9 cellular contexts compared by ENCODE assay signal in the genomic region with DNA sequence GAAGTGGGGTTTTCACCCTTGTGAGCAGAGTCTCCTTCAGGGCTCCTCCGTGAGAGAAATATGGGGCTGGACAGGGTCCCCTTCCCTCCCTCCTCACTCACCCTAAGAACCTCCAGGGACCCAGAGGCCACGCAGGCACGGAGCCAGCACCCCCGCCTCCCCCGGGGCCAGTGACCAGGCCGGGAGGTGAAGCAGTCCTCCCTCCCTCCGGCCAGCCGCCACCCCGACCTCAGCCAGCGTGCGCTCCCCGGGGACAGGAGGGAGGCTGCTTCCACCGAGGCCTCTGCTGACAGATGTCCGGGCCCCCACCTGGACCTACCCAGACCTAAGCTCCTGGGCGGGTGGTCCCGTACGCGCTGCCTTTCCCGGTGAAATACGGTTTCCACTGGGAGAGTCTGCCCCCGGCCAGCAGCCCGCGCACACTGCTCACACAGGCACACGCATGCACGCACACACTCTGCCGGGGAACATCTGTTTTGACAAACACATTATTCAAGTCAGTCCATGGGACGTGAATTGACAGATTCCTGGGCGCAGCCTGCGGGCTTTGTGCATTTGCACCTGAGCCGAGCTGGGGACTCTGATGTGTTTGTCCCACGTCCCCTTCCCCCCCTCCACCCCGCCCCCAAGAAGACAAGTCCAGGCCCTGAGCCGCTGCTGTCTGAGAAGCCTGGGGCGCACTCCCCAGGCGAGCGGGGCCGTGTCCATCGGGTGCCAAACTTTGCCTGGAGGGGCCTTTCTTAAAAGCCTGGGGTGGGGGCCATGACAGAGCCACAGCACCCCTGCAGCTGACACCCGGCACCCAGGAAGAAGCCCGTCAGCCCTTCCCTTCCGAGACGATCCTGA. TPM values are rescaled to one million over a fixed set of nuclear protein-coding genes. Genes with fewer than 3 reads are reported as not detected.
DNase-seq lines count a peak whose midpoint lies in the region; ATAC-seq and TF ChIP-seq lines count a peak whose summit lies in the region.
"Had no signal": no experiment of that assay in that cellular context is flagged by ENCODE, and none has a peak within 500 bp of the region (broad histone marks: within the 10 kb centered on the region; RNA-seq: fewer than 3 reads in every experiment).

No MANE protein-coding gene starts in this region.

- intact Hi-C loops in Right ventricle myocardium superior (cut with DNase I) (no loop called here), cardiac septum (cut with DNase I) (no loop called here), vagina (cut with DNase I) (no loop called here)
- intact Hi-C loops in activated CD8-positive, alpha-beta T cell treated with anti-CD3 and anti-CD28 coated beads for 36 hours (cut with micrococcal nuclease), result no loop called here

- H3K9me3 ChIP-seq in ectodermal cell (ENCODE audit: control insufficient read depth, low read length), result no peaks in the 10 kb centered on the region
- H3K9me3 ChIP-seq in vagina, result no peaks in the 10 kb centered on the region

- H3K36me3 Mint-ChIP-seq in naive thymus-derived CD8-positive, alpha-beta T cell, result peaks cover 0 to 14% (median 0%) of the 10 kb centered on the region in 3 donors
- H3K36me3 Mint-ChIP-seq in activated CD8-positive, alpha-beta T cell treated with anti-CD3 and anti-CD28 coated beads for 36 hours (ENCODE audit: low read depth), result no peaks in the 10 kb centered on the region

- CTCF ChIA-PET in activated CD8-positive, alpha-beta T cell treated with anti-CD3 and anti-CD28 coated beads for 36 hours (lab: Charles Lee), result no interaction called here

- H3K36me3 ChIP-seq in ectodermal cell (ENCODE audit: control insufficient read depth, insufficient read depth, low read length) (no peaks in the 10 kb centered on the region), vagina (no peaks in the 10 kb centered on the region)

- ATAC-seq in Right ventricle myocardium superior (ENCODE audit: poor library complexity), result no peak
- ATAC-seq in naive thymus-derived CD8-positive, alpha-beta T cell, result no peak
- no peak for ATAC-seq in activated CD8-positive, alpha-beta T cell treated with anti-CD3 and anti-CD28 coated beads for 36 hours
- ATAC-seq in HG03354 (IDR thresholded peaks at IDR 0.05; ENCODE audit: poor library complexity, severe bottlenecking, unreplicated experiment), result no peak

- POLR2A ChIA-PET in naive thymus-derived CD8-positive, alpha-beta T cell (lab: Charles Lee), result no interaction called here
- POLR2A ChIA-PET in activated CD8-positive, alpha-beta T cell treated with anti-CD3 and anti-CD28 coated beads for 36 hours (lab: Charles Lee), result no interaction called here

- DNase-seq in Right ventricle myocardium superior, result peak; percentile 36
- no peak for DNase-seq in cardiac septum (ENCODE audit: low spot score)
- no peak for DNase-seq in naive thymus-derived CD8-positive, alpha-beta T cell
- DNase-seq in vagina (ENCODE audit: extremely low spot score in 2 of 2), result no peak
- no peak for DNase-seq in activated CD8-positive, alpha-beta T cell treated with anti-CD3 and anti-CD28 coated beads for 36 hours
- no peak for DNase-seq in NOMO-1 treated with DMSO at 0.1 percent for 48 hours (lab: John Stamatoyannopoulos, UW; ENCODE audit: unreplicated experiment)

- 1% methylated on average over 42 of the region's 42 CpGs for WGBS in ectodermal cell, 2 experiments

- no peak for TF ChIP-seq POLR2A in vagina (IDR thresholded peaks at IDR 0.05)

- peaks cover 27 to 85% (median 44%) of the 10 kb centered on the region in 5 donors for H3K27me3 Mint-ChIP-seq in naive thymus-derived CD8-positive, alpha-beta T cell
- peaks cover 54% of the 10 kb centered on the region for H3K27me3 Mint-ChIP-seq in activated CD8-positive, alpha-beta T cell treated with anti-CD3 and anti-CD28 coated beads for 36 hours

- H3K4me1 ChIP-seq in ectodermal cell (ENCODE audit: control insufficient read depth, insufficient read depth, low read length) (peaks cover 25% of the 10 kb centered on the region), vagina (peaks cover 38% of the 10 kb centered on the region)

- H3K9me3 Mint-ChIP-seq in naive thymus-derived CD8-positive, alpha-beta T cell, result peaks cover 0 to 18% (median 0%) of the 10 kb centered on the region in 9 donors
- no peaks in the 10 kb centered on the region for H3K9me3 Mint-ChIP-seq in activated CD8-positive, alpha-beta T cell treated with anti-CD3 and anti-CD28 coated beads for 36 hours

- H3K27ac ChIP-seq in ectodermal cell (ENCODE audit: insufficient read depth, low read depth, low read length, poor library complexity, severe bottlenecking) (no peak overlapping the region), vagina (no peak overlapping the region)

- peaks cover 2 to 24% (median 14%) of the 10 kb centered on the region in 4 donors for H3K4me1 Mint-ChIP-seq in naive thymus-derived CD8-positive, alpha-beta T cell
- H3K4me1 Mint-ChIP-seq in activated CD8-positive, alpha-beta T cell treated with anti-CD3 and anti-CD28 coated beads for 36 hours (ENCODE audit: low read depth), result peaks cover 3% of the 10 kb centered on the region
- H3K4me1 Mint-ChIP-seq: CD14-positive monocyte had no signal

- peaks cover 50% of the 10 kb centered on the region for H3K27me3 ChIP-seq in ectodermal cell (ENCODE audit: control insufficient read depth, insufficient read depth, low read length, poor library complexity, severe bottlenecking)
- no peaks in the 10 kb centered on the region for H3K27me3 ChIP-seq in vagina

- peak overlapping the region in 9 of 10 donors; percentile 32 to 80 (median 68) for H3K4me3 Mint-ChIP-seq in naive thymus-derived CD8-positive, alpha-beta T cell
- H3K4me3 Mint-ChIP-seq in activated CD8-positive, alpha-beta T cell treated with anti-CD3 and anti-CD28 coated beads for 36 hours, result no peak overlapping the region

- peak overlapping the region; percentile 51 for H3K4me3 ChIP-seq in ectodermal cell (ENCODE audit: insufficient read depth, low read depth, low read length)
- H3K4me3 ChIP-seq in vagina, result peak overlapping the region; percentile 48 to 49

- no peak overlapping the region for H3K27ac Mint-ChIP-seq in naive thymus-derived CD8-positive, alpha-beta T cell
- H3K27ac Mint-ChIP-seq in activated CD8-positive, alpha-beta T cell treated with anti-CD3 and anti-CD28 coated beads for 36 hours, result no peak overlapping the region
- H3K27ac Mint-ChIP-seq: CD14-positive monocyte had no signal

- no peak for TF ChIP-seq CTCF in vagina (IDR thresholded peaks at IDR 0.05)
- TF ChIP-seq CTCF in activated CD8-positive, alpha-beta T cell treated with anti-CD3 and anti-CD28 coated beads for 36 hours (IDR thresholded peaks at IDR 0.05), result no peak

RNA-seq across cellular contexts. Expression of a gene that starts 0.7 kb away (rescaled TPM):
- not detected for total RNA-seq in Right ventricle myocardium superior
- not detected for total RNA-seq in cardiac septum
- polyA plus RNA-seq in ectodermal cell (2013, experiment 1 of 4), result 9.7 TPM
- 8.0 TPM for polyA plus RNA-seq in ectodermal cell (2013, experiment 2 of 4)
- 4.8 TPM for polyA plus RNA-seq in ectodermal cell (2013, experiment 3 of 4)
- polyA plus RNA-seq in ectodermal cell (2013, experiment 4 of 4), result 5.6 TPM
- total RNA-seq in naive thymus-derived CD8-positive, alpha-beta T cell, result not detected
- polyA plus RNA-seq in naive thymus-derived CD8-positive, alpha-beta T cell, result not detected
- 0.25 TPM for total RNA-seq in vagina
- total RNA-seq in activated CD8-positive, alpha-beta T cell treated with anti-CD3 and anti-CD28 coated beads for 36 hours, result not detected
- polyA plus RNA-seq: CD14-positive monocyte had no signal
